Comparison of ENCODE assay signal across 8 cellular contexts in genomic region chr17:58329808-58330543, GRCh38.
DNase-seq lines count a peak whose midpoint lies in the region; ATAC-seq and TF ChIP-seq lines count a peak whose summit lies in the region.

No MANE protein-coding gene starts in this region.

- peak overlapping the region; percentile 100 for H3K27ac Mint-ChIP-seq in stimulated activated effector memory CD8-positive, alpha-beta T cell treated with anti-CD3 and anti-CD28 coated beads, Interleukin-12 subunit alpha, Interleukin-12 subunit beta, amount 100 ng/mL, for 72 hours

- no peaks in the 10 kb centered on the region; the same call in 1 of the 2 replicates for H3K9me3 ChIP-seq in BLaER1

- H3K27ac ChIP-seq in BLaER1 = peak overlapping the region; percentile 100

- TF ChIP-seq CTCF in foreskin fibroblast (IDR thresholded peaks at IDR 0.05; ENCODE audit: low read depth, low read length) = no peak

- in situ Hi-C loops in KBM-7 (cut with MboI; ENCODE audit: low pct_unique_long_range_greater_than_20kb, low sequenced_read_pairs) = no loop called here

- peak overlapping the region; percentile 100 for H3K4me2 ChIP-seq in BLaER1

- peaks cover 51% of the 10 kb centered on the region for H3K4me1 ChIP-seq in BLaER1

- no peaks in the 10 kb centered on the region for H3K9me3 Mint-ChIP-seq in stimulated activated effector memory CD8-positive, alpha-beta T cell treated with anti-CD3 and anti-CD28 coated beads, Interleukin-12 subunit alpha, Interleukin-12 subunit beta, amount 100 ng/mL, for 72 hours

- H3K36me3 ChIP-seq in BLaER1 = peaks cover 25% of the 10 kb centered on the region

- H3K36me3 Mint-ChIP-seq in stimulated activated effector memory CD8-positive, alpha-beta T cell treated with anti-CD3 and anti-CD28 coated beads, Interleukin-12 subunit alpha, Interleukin-12 subunit beta, amount 100 ng/mL, for 72 hours = peaks cover 100% of the 10 kb centered on the region

- H3K27me3 ChIP-seq in BLaER1 = no peaks in the 10 kb centered on the region

- peak overlapping the region; percentile 100 for H3K4me3 Mint-ChIP-seq in stimulated activated effector memory CD8-positive, alpha-beta T cell treated with anti-CD3 and anti-CD28 coated beads, Interleukin-12 subunit alpha, Interleukin-12 subunit beta, amount 100 ng/mL, for 72 hours

- H3K9ac ChIP-seq in BLaER1 = peak overlapping the region; percentile 100

- peaks cover 91% of the 10 kb centered on the region for H3K4me1 Mint-ChIP-seq in stimulated activated effector memory CD8-positive, alpha-beta T cell treated with anti-CD3 and anti-CD28 coated beads, Interleukin-12 subunit alpha, Interleukin-12 subunit beta, amount 100 ng/mL, for 72 hours

- ATAC-seq in GM21526 (IDR thresholded peaks at IDR 0.05; ENCODE audit: low FRiP score, unreplicated experiment) = peak; percentile 8
- ATAC-seq in stimulated activated effector memory CD8-positive, alpha-beta T cell treated with anti-CD3 and anti-CD28 coated beads, Interleukin-12 subunit alpha, Interleukin-12 subunit beta, amount 100 ng/mL, for 72 hours = peak; percentile 52

- DNase-seq in KBM-7 (peak; percentile 79), kidney tubule cell (ENCODE audit: low spot score) (no peak), HuH-7.5 (ENCODE audit: low spot score) (no peak), foreskin fibroblast (no peak)
- DNase-seq in activated naive CD4-positive, alpha-beta T cell treated with Interleukin-2 at 50 U/mL for 16 hours = peak; percentile 52
- DNase-seq in stimulated activated effector memory CD8-positive, alpha-beta T cell treated with anti-CD3 and anti-CD28 coated beads, Interleukin-12 subunit alpha, Interleukin-12 subunit beta, amount 100 ng/mL, for 72 hours (ENCODE audit: low spot score in 2 of 2) = peak in 1 of 2 donors; percentile 78

- peak overlapping the region; percentile 96 for H3K4me3 ChIP-seq in BLaER1
- no peak overlapping the region for H3K4me3 ChIP-seq in foreskin fibroblast (ENCODE audit: low read depth in 1 of 2, low read length in 2 of 2)

- H4K20me1 ChIP-seq in BLaER1 = peaks cover 70% of the 10 kb centered on the region

Comparison
In these comparisons a context has a peak if more than half of its experiments do, and no peak if none do; other contexts are left out.
1. DNase-seq: peak in KBM-7 (single experiment) and activated naive CD4-positive, alpha-beta T cell treated with Interleukin-2 at 50 U/mL for 16 hours (single experiment); none in kidney tubule cell (single experiment), HuH-7.5 (single experiment) and foreskin fibroblast (0 of 2).